ENCODE assay signal across 17 cellular contexts in genomic region chr9:37949576-37949975, GRCh38. TPM values are rescaled to one million over a fixed set of nuclear protein-coding genes. Genes with fewer than 3 reads are reported as not detected.
DNase-seq lines count a peak whose midpoint lies in the region; ATAC-seq, FAIRE-seq and TF ChIP-seq lines count a peak whose summit lies in the region.
"Had no signal": no experiment of that assay in that cellular context is flagged by ENCODE, and none has a peak within 500 bp of the region (broad histone marks: within the 10 kb centered on the region; RNA-seq: fewer than 3 reads in every experiment).

No MANE protein-coding gene starts in this region.

- BruUV-seq in HepG2 (replicated peaks; lab: Mats Ljungman, UMichigan): no TSS peak

- DNase-seq in HepG2 (ENCODE audit: low spot score) (no peak), right lobe of liver (no peak), kidney tubule cell (ENCODE audit: low spot score) (peak; percentile 91), NCI-H774 (lab: John Stamatoyannopoulos, UW) (no peak), NCI-H510A treated with DMSO at 0.1 percent for 48 hours (lab: John Stamatoyannopoulos, UW) (no peak)
- DNase-seq in stimulated activated CD4-positive, alpha-beta T cell treated with anti-CD3 and anti-CD28 coated beads, Interleukin-2, amount 100 ng/mL, for 24 hours: no peak
- DNase-seq: COR-L47; HCEC 1CT; hypothalamus; left colon; NCI-H2081 treated with DMSO at 0.1 percent for 48 hours; NCI-H526 treated with DMSO at 0.1 percent for 48 hours; stimulated activated CD4-positive, alpha-beta T cell treated with anti-CD3 and anti-CD28 coated beads, Interleukin-15, amount 100 ng/mL, for 24 hours; stomach had no signal

- CTCF ChIA-PET in HepG2 (lab: Yijun Ruan, JAX; ENCODE audit: low intra/inter-chr PET ratio, low total read pairs): no interaction called here

- FAIRE-seq in HepG2 (lab: Jason Lieb, UNC): no peak

- H3K4me3 ChIP-seq in HepG2 (replicated peaks in 1 of 3; ENCODE audit: insufficient read depth in 1 of 3, low read depth in 2 of 3, low read length in 3 of 3): no peak overlapping the region
- no peak overlapping the region for H3K4me3 ChIP-seq in right lobe of liver
- H3K4me3 ChIP-seq: psoas muscle, stomach had no signal

- no peak overlapping the region for H2AFZ ChIP-seq in HepG2 (ENCODE audit: low read length)

- TF ChIP-seq EP300 in HepG2 (IDR thresholded peaks at IDR 0.05; ENCODE audit: low read depth in 2 of 2, low read length in 2 of 2) (no peak), HepG2 (CRISPR knock-in tag; IDR thresholded peaks at IDR 0.05; ENCODE audit: borderline replicate concordance) (no peak)

- in situ Hi-C loops in HepG2 (cut with HindIII; ENCODE audit: extremely low pct_ligation_motif_present, low pct_unique_long_range_greater_than_20kb): no loop called here

- H3K36me3 ChIP-seq in HepG2 (replicated peaks in 1 of 2; ENCODE audit: control insufficient read depth in 1 of 2, insufficient read depth in 2 of 2, low read length in 2 of 2): peaks cover 62 to 97% of the 10 kb centered on the region in 2 experiments
- peaks cover 4 to 50% (median 14%) of the 10 kb centered on the region in 4 donors for H3K36me3 ChIP-seq in right lobe of liver

- no peaks in the 10 kb centered on the region for H3K27me3 ChIP-seq in HepG2 (ENCODE audit: control insufficient read depth in 1 of 2, insufficient read depth in 2 of 2, low read length in 2 of 2)
- H3K27me3 ChIP-seq in right lobe of liver: no peaks in the 10 kb centered on the region
- H3K27me3 ChIP-seq: stomach had no signal

- H3K27ac ChIP-seq in HepG2 (ENCODE audit: extremely low read length, insufficient read depth, low read length): no peak overlapping the region
- H3K27ac ChIP-seq in right lobe of liver: no peak overlapping the region
- H3K27ac ChIP-seq: psoas muscle, stomach had no signal

- 96% methylated on average over 7 of the region's 8 CpGs for WGBS in HepG2 (ENCODE audit: low lambda C conversion rate)
- 78% methylated on average over 5 of the region's 8 CpGs for WGBS in right lobe of liver (ENCODE audit: insufficient coverage, low coverage, low lambda C conversion rate, missing lambda C conversion rate)

- intact Hi-C loops in HepG2 (cut with micrococcal nuclease; ENCODE audit: unreplicated experiment) (no loop called here), right lobe of liver (cut with DNase I) (no loop called here)

- no peak for TF ChIP-seq CTCF in HepG2 (CRISPR knock-in tag; IDR thresholded peaks at IDR 0.05)
- TF ChIP-seq CTCF in right lobe of liver (IDR thresholded peaks at IDR 0.05): no peak

- POLR2A ChIA-PET in HepG2 (lab: Yijun Ruan, JAX): no interaction called here

- no peak for TF ChIP-seq POLR2A in HepG2 (IDR thresholded peaks at IDR 0.05; ENCODE audit: insufficient read depth in 1 of 2, low read depth in 2 of 2, low read length in 2 of 2)
- no peak for TF ChIP-seq POLR2A in right lobe of liver (IDR thresholded peaks at IDR 0.05)

- no peak for TF ChIP-seq RAD21 in HepG2 (CRISPR knock-in tag; IDR thresholded peaks at IDR 0.05)

- H3K9ac ChIP-seq in HepG2 (ENCODE audit: insufficient read depth, low read depth, low read length): no peak overlapping the region

- no peaks in the 10 kb centered on the region for H3K79me2 ChIP-seq in HepG2 (ENCODE audit: insufficient read depth, low read length)

- H3K4me2 ChIP-seq in HepG2 (ENCODE audit: low read depth, low read length): no peak overlapping the region

- ATAC-seq in HepG2 (no peak), right lobe of liver (no peak), SK-N-SH treated with all-trans-retinoic acid at 6 μM for 48 hours (peak; percentile 65), HG02678 (IDR thresholded peaks at IDR 0.05; ENCODE audit: unreplicated experiment) (no peak)
- ATAC-seq: left colon, psoas muscle had no signal

- peaks cover 25% of the 10 kb centered on the region; the same call in 1 of the 2 replicates for H4K20me1 ChIP-seq in HepG2 (ENCODE audit: insufficient read depth, low read length)

- H3K4me1 ChIP-seq in HepG2 (ENCODE audit: insufficient read depth, low read length) (peaks cover 30% of the 10 kb centered on the region), right lobe of liver (no peaks in the 10 kb centered on the region)

- no peaks in the 10 kb centered on the region for H3K9me3 ChIP-seq in HepG2 (ENCODE audit: low read length)
- no peaks in the 10 kb centered on the region for H3K9me3 ChIP-seq in right lobe of liver
- H3K9me3 ChIP-seq: psoas muscle, stomach had no signal

TF ChIP-seq in HepG2, 621 proteins besides CTCF, POLR2A, EP300 and RAD21:
- TF ChIP-seq AGO2 (optimal IDR thresholded peaks at IDR 0.05; ENCODE audit: low read depth, low read length): peak; percentile 40
- TF ChIP-seq ZSCAN31 (CRISPR knock-in tag; IDR thresholded peaks at IDR 0.05; ENCODE audit: low read depth): no peak
- TF ChIP-seq RBM22 (optimal IDR thresholded peaks at IDR 0.05; ENCODE audit: low read length): peak; percentile 94

TF ChIP-seq in SK-N-SH treated with all-trans-retinoic acid at 6 μM for 48 hours, 23 proteins besides CTCF, POLR2A, EP300 and RAD21:
- TF ChIP-seq ISL1 (CRISPR knock-in tag; IDR thresholded peaks at IDR 0.05): peak; percentile 33; the same call in 1 of the 2 replicates
- TF ChIP-seq ARNTL (CRISPR knock-in tag; IDR thresholded peaks at IDR 0.05; ENCODE audit: borderline replicate concordance, low read depth): no peak
- 0 out of 2 replicates have a peak, but pooled peaks have one; percentile 21 for TF ChIP-seq CSDC2 (CRISPR knock-in tag; IDR thresholded peaks at IDR 0.05)

RNA-seq across cellular contexts. Expression of gene SLC25A51, which starts 45.6 kb away (rescaled TPM):
- total RNA-seq in HepG2 (2016; rRNA removed; fragmentation: Illumina TruSeq; extraction: Trizol): 37.7 and 40.7 TPM in 2 replicates
- total RNA-seq in HepG2 (2016; cell fraction: cytosol; rRNA removed; fragmentation: Illumina TruSeq; extraction: Trizol; ENCODE audit: low read depth): 39.8 and 41.5 TPM in 2 replicates
- total RNA-seq in HepG2 (2016; cell fraction: insoluble cytoplasmic fraction; rRNA removed; fragmentation: Illumina TruSeq; extraction: Trizol): 35.8 and 36.3 TPM in 2 replicates
- total RNA-seq in HepG2 (2016; cell fraction: membrane; rRNA removed; fragmentation: Illumina TruSeq; extraction: Trizol): 69.7 and 71.8 TPM in 2 replicates
- 20.0 and 24.7 TPM in 2 replicates for total RNA-seq in HepG2 (2016; cell fraction: nucleus; rRNA removed; fragmentation: Illumina TruSeq; extraction: Trizol)
- 14.6 and 15.4 TPM in 2 replicates for polyA plus RNA-seq in HepG2 (2011; rRNA removed)
- polyA plus RNA-seq in HepG2 (2011; cell fraction: cytosol; rRNA removed): 8.9 and 11.5 TPM in 2 replicates
- 11.8 and 14.7 TPM in 2 replicates for polyA plus RNA-seq in HepG2 (2011; cell fraction: nucleus; rRNA removed)
- 6.0 and 8.4 TPM in 2 replicates for polyA plus RNA-seq in HepG2 (2012)
- polyA plus RNA-seq in HepG2 (2016; cell fraction: cytosol; fragmentation: Illumina TruSeq; extraction: Trizol; ENCODE audit: low read depth): 44.8 and 48.9 TPM in 2 replicates
- 19.9 and 21.9 TPM in 2 replicates for polyA plus RNA-seq in HepG2 (2016; cell fraction: insoluble cytoplasmic fraction; fragmentation: Illumina TruSeq; extraction: Trizol; ENCODE audit: low read depth)
- polyA plus RNA-seq in HepG2 (2016; cell fraction: membrane; fragmentation: Illumina TruSeq; extraction: Trizol; ENCODE audit: low read depth): 48.0 and 51.0 TPM in 2 replicates
- 17.6 and 20.1 TPM in 2 replicates for polyA plus RNA-seq in HepG2 (2016; cell fraction: nucleus; fragmentation: Illumina TruSeq; extraction: Trizol; ENCODE audit: insufficient read depth, low read depth)
- 41.7 and 51.3 TPM in 2 replicates for polyA minus RNA-seq in HepG2 (2011; rRNA and poly(A)+ RNA removed; ENCODE audit: low replicate concordance)
- polyA minus RNA-seq in HepG2 (2011; cell fraction: cytosol; rRNA and poly(A)+ RNA removed): 17.5 and 18.0 TPM in 2 replicates
- polyA minus RNA-seq in HepG2 (2011; cell fraction: nucleus; rRNA and poly(A)+ RNA removed): 40.2 and 47.6 TPM in 2 replicates
- 10 to 100 TPM in 2 of 6 experiments, 1 to 10 TPM in 4; 5.4 to 10.1 (median 7.9) TPM for total RNA-seq in right lobe of liver
